Comparison of ENCODE assay signal across 14 cellular contexts in the genomic region with DNA sequence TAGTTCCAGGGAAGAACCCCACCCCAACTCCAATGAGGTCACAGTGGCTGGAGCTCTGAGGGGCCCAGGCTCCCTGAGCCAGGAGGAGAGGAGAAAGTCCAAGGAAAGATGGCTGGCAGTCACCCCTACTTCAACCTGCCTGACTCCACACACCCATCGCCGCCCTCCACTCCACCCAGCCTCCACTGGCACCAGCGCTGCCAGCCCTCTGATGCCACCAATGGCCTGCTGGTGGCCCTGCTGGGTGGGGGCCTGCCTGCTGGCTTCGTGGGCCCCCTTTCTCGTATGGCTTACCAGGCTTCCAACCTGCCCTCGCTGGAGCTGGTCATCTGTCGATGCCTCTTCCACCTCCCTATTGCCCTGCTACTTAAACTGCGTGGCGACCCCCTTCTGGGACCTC. TPM values are rescaled to one million over a fixed set of nuclear protein-coding genes. Genes with fewer than 3 reads are reported as not detected.
"Had no signal": no experiment of that assay in that cellular context is flagged by ENCODE, and none has a peak within 500 bp of the region (broad histone marks: within the 10 kb centered on the region; RNA-seq: fewer than 3 reads in every experiment).

A gene (plus strand): TSS at position 109 of the 400 bp plus-strand sequence. CDS start 0 bp downstream, at position 109.

RNA-seq across cellular contexts. Expression of the gene that starts here (rescaled TPM):
- total RNA-seq: activated CD4-positive, alpha-beta memory T cell treated with anti-CD3 and anti-CD28 coated beads, Interleukin-2, amount 10 ng/mL, durations not matched to agents 7 days and 5 days; activated CD4-positive, alpha-beta T cell treated with anti-CD3 and anti-CD28 coated beads for 36 hours; activated CD4-positive, alpha-beta T cell treated with anti-CD3 and anti-CD28 coated beads, Interleukin-2, amount 10 ng/mL, durations not matched to agents 7 days and 5 days; activated CD8-positive, alpha-beta memory T cell treated with anti-CD3 and anti-CD28 coated beads, Interleukin-2, amount 10 ng/mL, durations not matched to agents 7 days and 5 days; activated CD8-positive, alpha-beta T cell treated with anti-CD3 and anti-CD28 coated beads, Interleukin-2, amount 10 ng/mL, durations not matched to agents 7 days and 5 days; activated naive CD4-positive, alpha-beta T cell treated with anti-CD3 and anti-CD28 coated beads, Interleukin-2, amount 50 U/mL, for 72 hours; activated naive CD8-positive, alpha-beta T cell treated with anti-CD3 and anti-CD28 coated beads for 36 hours; activated T-helper 2 cell treated with anti-CD3 and anti-CD28 coated beads, Interferon-gamma antibody, Interleukin-2, Interleukin-4, amounts not matched to agents 10 μg/mL and 5 μg/mL and 100 μg/mL, durations not matched to agents 14 hours and 24 hours and 36 hours; adrenal gland; ascending aorta; bronchial epithelial cell; cardiac muscle cell; T-helper 2 cell treated with Interferon-gamma antibody and Interleukin-4, amounts not matched to agents 100 ng/mL and 5 ng/mL, for 36 hours; WTC11 had no signal
- polyA plus RNA-seq: adrenal gland, cardiac muscle cell had no signal
